Comparison of ENCODE assay signal across 10 cellular contexts in genomic region chr21:34276711-34277425, GRCh38.
A peak's percentile ranks its signal among the peaks of the same experiment; 100 is the strongest.
DNase-seq lines count a peak whose midpoint lies in the region; ATAC-seq, FAIRE-seq and TF ChIP-seq lines count a peak whose summit lies in the region.
"Had no signal": no experiment of that assay in that cellular context is flagged by ENCODE, and none has a peak within 500 bp of the region (broad histone marks: within the 10 kb centered on the region; RNA-seq: fewer than 3 reads in every experiment).

No MANE protein-coding gene starts in this region.

- H3K9me3 Mint-ChIP-seq in natural killer cell treated with Interleukin-12 subunit alpha and Interleukin-12 subunit beta and Interleukin-15 and Interleukin-18, amount 100 ng/mL, for 72 hours = peaks cover 3% of the 10 kb centered on the region
- no peaks in the 10 kb centered on the region for H3K9me3 Mint-ChIP-seq in natural killer cell
- H3K9me3 Mint-ChIP-seq in activated T-helper 17 cell treated with anti-CD3 and anti-CD28 coated beads, Interleukin-2, amount 50 U/mL, for 72 hours = peaks cover 3% of the 10 kb centered on the region
- H3K9me3 Mint-ChIP-seq in stimulated activated memory B cell treated with anti-CD40 and anti-IgM and Interleukin-4, amounts not matched to agents 10 μg/mL and 1 μg/mL and 100 μg/mL, for 72 hours = no peaks in the 10 kb centered on the region
- H3K9me3 Mint-ChIP-seq: CD8-positive, alpha-beta T cell had no signal

- FAIRE-seq in urothelium cell line (lab: Jason Lieb, UNC) = no peak

- peaks cover 20 to 21% of the 10 kb centered on the region in 2 donors for H3K27me3 Mint-ChIP-seq in natural killer cell treated with Interleukin-12 subunit alpha and Interleukin-12 subunit beta and Interleukin-15 and Interleukin-18, amount 100 ng/mL, for 72 hours
- H3K27me3 Mint-ChIP-seq in natural killer cell (ENCODE audit: low read depth in 2 of 2) = peaks cover 9 to 11% of the 10 kb centered on the region in 2 donors
- peaks cover 10% of the 10 kb centered on the region for H3K27me3 Mint-ChIP-seq in activated T-helper 17 cell treated with anti-CD3 and anti-CD28 coated beads, Interleukin-2, amount 50 U/mL, for 72 hours
- peaks cover 24% of the 10 kb centered on the region for H3K27me3 Mint-ChIP-seq in stimulated activated memory B cell treated with anti-CD40 and anti-IgM and Interleukin-4, amounts not matched to agents 10 μg/mL and 1 μg/mL and 100 μg/mL, for 72 hours
- H3K27me3 Mint-ChIP-seq: type B pancreatic cell had no signal

- intact Hi-C loops in natural killer cell (cut with micrococcal nuclease) = no loop called here

- peak overlapping the region in 1 of 2 donors; percentile 53 for H3K27ac Mint-ChIP-seq in natural killer cell treated with Interleukin-12 subunit alpha and Interleukin-12 subunit beta and Interleukin-15 and Interleukin-18, amount 100 ng/mL, for 72 hours
- no peak overlapping the region for H3K27ac Mint-ChIP-seq in natural killer cell
- peak overlapping the region; percentile 33 for H3K27ac Mint-ChIP-seq in activated T-helper 17 cell treated with anti-CD3 and anti-CD28 coated beads, Interleukin-2, amount 50 U/mL, for 72 hours
- no peak overlapping the region for H3K27ac Mint-ChIP-seq in stimulated activated memory B cell treated with anti-CD40 and anti-IgM and Interleukin-4, amounts not matched to agents 10 μg/mL and 1 μg/mL and 100 μg/mL, for 72 hours
- H3K27ac Mint-ChIP-seq: CD8-positive, alpha-beta T cell; type B pancreatic cell had no signal

- peaks cover 8% of the 10 kb centered on the region for H3K36me3 Mint-ChIP-seq in natural killer cell treated with Interleukin-12 subunit alpha and Interleukin-12 subunit beta and Interleukin-15 and Interleukin-18, amount 100 ng/mL, for 72 hours
- no peaks in the 10 kb centered on the region for H3K36me3 Mint-ChIP-seq in natural killer cell
- H3K36me3 Mint-ChIP-seq in activated T-helper 17 cell treated with anti-CD3 and anti-CD28 coated beads, Interleukin-2, amount 50 U/mL, for 72 hours (ENCODE audit: low read depth) = no peaks in the 10 kb centered on the region
- no peaks in the 10 kb centered on the region for H3K36me3 Mint-ChIP-seq in stimulated activated memory B cell treated with anti-CD40 and anti-IgM and Interleukin-4, amounts not matched to agents 10 μg/mL and 1 μg/mL and 100 μg/mL, for 72 hours
- H3K36me3 Mint-ChIP-seq: CD8-positive, alpha-beta T cell; type B pancreatic cell had no signal

- peak overlapping the region; percentile 31 for H3K4me3 Mint-ChIP-seq in natural killer cell treated with Interleukin-12 subunit alpha and Interleukin-12 subunit beta and Interleukin-15 and Interleukin-18, amount 100 ng/mL, for 72 hours
- no peak overlapping the region for H3K4me3 Mint-ChIP-seq in natural killer cell
- H3K4me3 Mint-ChIP-seq in activated T-helper 17 cell treated with anti-CD3 and anti-CD28 coated beads, Interleukin-2, amount 50 U/mL, for 72 hours = peak overlapping the region; percentile 8
- no peak overlapping the region for H3K4me3 Mint-ChIP-seq in stimulated activated memory B cell treated with anti-CD40 and anti-IgM and Interleukin-4, amounts not matched to agents 10 μg/mL and 1 μg/mL and 100 μg/mL, for 72 hours
- H3K4me3 Mint-ChIP-seq: CD8-positive, alpha-beta T cell; type B pancreatic cell had no signal

- no peak for DNase-seq in natural killer cell treated with Interleukin-12 subunit alpha and Interleukin-12 subunit beta and Interleukin-15 and Interleukin-18, amount 100 ng/mL, for 72 hours (ENCODE audit: low spot score)
- DNase-seq in natural killer cell (no peak), urothelium cell line (ENCODE audit: low spot score) (no peak), NCI-H446 (lab: John Stamatoyannopoulos, UW) (no peak)
- DNase-seq: CD8-positive, alpha-beta T cell had no signal

- peak; percentile 70 to 95 for ATAC-seq in natural killer cell treated with Interleukin-12 subunit alpha and Interleukin-12 subunit beta and Interleukin-15 and Interleukin-18, amount 100 ng/mL, for 72 hours
- ATAC-seq in natural killer cell = no peak
- ATAC-seq in HG02884 (IDR thresholded peaks at IDR 0.05; ENCODE audit: unreplicated experiment) = peak; percentile 83
- peak; percentile 99 for ATAC-seq in activated T-helper 17 cell treated with anti-CD3 and anti-CD28 coated beads, Interleukin-2, amount 50 U/mL, for 72 hours (replicated peaks)
- ATAC-seq in stimulated activated memory B cell treated with anti-CD40 and anti-IgM and Interleukin-4, amounts not matched to agents 10 μg/mL and 1 μg/mL and 100 μg/mL, for 72 hours = peak; percentile 78
- ATAC-seq in GM21528 (IDR thresholded peaks at IDR 0.05; ENCODE audit: low FRiP score, unreplicated experiment) = no peak
- ATAC-seq: CD8-positive, alpha-beta T cell had no signal

- peaks cover 0 to 9% of the 10 kb centered on the region in 2 donors for H3K4me1 Mint-ChIP-seq in natural killer cell treated with Interleukin-12 subunit alpha and Interleukin-12 subunit beta and Interleukin-15 and Interleukin-18, amount 100 ng/mL, for 72 hours (ENCODE audit: low read depth in 2 of 2)
- no peaks in the 10 kb centered on the region for H3K4me1 Mint-ChIP-seq in natural killer cell
- H3K4me1 Mint-ChIP-seq in activated T-helper 17 cell treated with anti-CD3 and anti-CD28 coated beads, Interleukin-2, amount 50 U/mL, for 72 hours = peaks cover 9% of the 10 kb centered on the region
- H3K4me1 Mint-ChIP-seq in stimulated activated memory B cell treated with anti-CD40 and anti-IgM and Interleukin-4, amounts not matched to agents 10 μg/mL and 1 μg/mL and 100 μg/mL, for 72 hours = peaks cover 8% of the 10 kb centered on the region

- no peak for TF ChIP-seq CTCF in natural killer cell (IDR thresholded peaks at IDR 0.05)

Comparison
In these comparisons a context has a peak if more than half of its experiments do, and no peak if none do; other contexts are left out.
1. ATAC-seq: peak in natural killer cell treated with Interleukin-12 subunit alpha and Interleukin-12 subunit beta and Interleukin-15 and Interleukin-18, amount 100 ng/mL, for 72 hours (2 of 2), HG02884 (single experiment), activated T-helper 17 cell treated with anti-CD3 and anti-CD28 coated beads, Interleukin-2, amount 50 U/mL, for 72 hours (single experiment) and stimulated activated memory B cell treated with anti-CD40 and anti-IgM and Interleukin-4, amounts not matched to agents 10 μg/mL and 1 μg/mL and 100 μg/mL, for 72 hours (single experiment); none in natural killer cell (0 of 3) and GM21528 (single experiment).
2. H3K4me3 Mint-ChIP-seq: peak in natural killer cell treated with Interleukin-12 subunit alpha and Interleukin-12 subunit beta and Interleukin-15 and Interleukin-18, amount 100 ng/mL, for 72 hours (single experiment) and activated T-helper 17 cell treated with anti-CD3 and anti-CD28 coated beads, Interleukin-2, amount 50 U/mL, for 72 hours (single experiment); none in natural killer cell (single experiment) and stimulated activated memory B cell treated with anti-CD40 and anti-IgM and Interleukin-4, amounts not matched to agents 10 μg/mL and 1 μg/mL and 100 μg/mL, for 72 hours (single experiment).